Comparison of ENCODE assay signal across 21 cellular contexts in the genomic region with DNA sequence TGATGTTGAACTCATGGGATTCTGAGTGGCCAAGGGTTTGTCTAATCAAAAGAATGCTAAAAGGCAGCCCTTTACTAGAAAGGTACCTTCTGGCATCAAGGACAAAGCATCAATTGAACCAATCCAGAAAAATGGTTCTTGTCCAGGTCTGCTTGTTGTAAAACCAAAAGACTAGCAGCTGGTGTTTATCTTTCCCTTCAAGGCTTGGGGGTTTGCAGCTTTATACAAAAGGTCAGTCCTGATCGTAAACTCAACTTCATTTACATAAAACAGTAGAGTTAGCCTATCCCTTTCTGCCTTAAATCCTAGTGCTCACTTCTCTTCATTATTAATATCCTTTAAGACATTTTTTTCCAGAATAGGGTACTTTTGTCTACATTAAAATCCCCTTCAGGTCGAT.
"Had no signal": no experiment of that assay in that cellular context is flagged by ENCODE, and none has a peak within 500 bp of the region (broad histone marks: within the 10 kb centered on the region; RNA-seq: fewer than 3 reads in every experiment).

No MANE protein-coding gene starts in this region.

- H3K4me3 ChIP-seq: esophagus muscularis mucosa, gastroesophageal sphincter, skin epidermis, stomach, thoracic aorta had no signal

- H3K4me1 ChIP-seq: esophagus muscularis mucosa, gastroesophageal sphincter, stomach had no signal

- ATAC-seq: gastroesophageal sphincter; naive thymus-derived CD4-positive, alpha-beta T cell; sciatic nerve had no signal

- H3K27me3 ChIP-seq: esophagus muscularis mucosa, gastroesophageal sphincter, neutrophil, stomach had no signal

- H3K36me3 ChIP-seq: esophagus muscularis mucosa, gastroesophageal sphincter, neutrophil, stomach, thoracic aorta had no signal

- H3K27ac ChIP-seq: epithelial cell of prostate, esophagus muscularis mucosa, gastroesophageal sphincter, neutrophil, skin epidermis, stomach, thoracic aorta had no signal

- DNase-seq: cortex of kidney; effector memory CD4-positive, alpha-beta T cell; foreskin fibroblast; glutamatergic neuron; islet precursor cell; mesendoderm; naive thymus-derived CD4-positive, alpha-beta T cell; nephron progenitor cell; posterior cingulate gyrus; stimulated activated CD4-positive, alpha-beta T cell treated with anti-CD3 and anti-CD28 coated beads, Interleukin-12 subunit alpha, Interleukin-12 subunit beta, amount 100 ng/mL, for 4 hours; stimulated activated naive CD4-positive, alpha-beta T cell; stomach; substantia nigra; trophoblast cell had no signal

- H3K9me3 ChIP-seq: esophagus muscularis mucosa, gastroesophageal sphincter, neutrophil, stomach, thoracic aorta had no signal
